In the genomic region with DNA sequence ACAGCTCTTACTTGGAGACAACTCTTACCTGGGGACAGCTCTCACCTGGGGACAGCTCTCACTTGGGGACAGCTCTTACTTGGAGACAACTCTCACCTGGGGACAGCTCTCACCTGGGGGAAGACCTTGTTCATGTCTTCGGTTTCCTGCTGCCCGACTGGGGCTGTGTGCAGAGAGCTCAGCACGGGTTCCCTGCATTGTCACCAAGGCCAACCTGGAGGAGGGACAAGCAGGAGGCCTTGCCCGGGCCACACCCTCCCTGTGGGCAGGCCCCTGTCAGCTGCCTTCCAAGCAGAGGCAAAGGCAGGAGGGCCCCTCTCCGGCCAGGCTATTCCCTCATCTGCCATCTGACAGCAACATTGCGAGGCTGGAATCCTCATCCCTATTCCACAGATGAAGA, we compare ENCODE assay signal across 18 cellular contexts. TPM values are rescaled to one million over a fixed set of nuclear protein-coding genes. Genes with fewer than 3 reads are reported as not detected.
DNase-seq lines count a peak whose midpoint lies in the region; ATAC-seq, FAIRE-seq and TF ChIP-seq lines count a peak whose summit lies in the region.
"Had no signal": no experiment of that assay in that cellular context is flagged by ENCODE, and none has a peak within 500 bp of the region (broad histone marks: within the 10 kb centered on the region; RNA-seq: fewer than 3 reads in every experiment).

A gene with protein sequence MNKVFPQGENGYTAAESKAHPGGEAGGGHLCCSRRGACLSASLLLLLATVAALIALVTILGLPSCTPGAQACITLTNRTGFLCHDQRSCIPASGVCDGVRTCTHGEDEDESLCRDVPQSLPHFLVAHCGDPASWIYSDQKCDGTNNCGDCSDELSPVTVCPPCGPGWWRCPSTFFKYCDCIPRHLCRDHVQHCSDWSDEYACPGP (minus strand): TSS at position 208 of the 400 bp plus-strand sequence. CDS start 74 bp downstream, at position 134.

- H3K79me2 ChIP-seq in HepG2 (ENCODE audit: insufficient read depth, low read length): no peaks in the 10 kb centered on the region

- H3K27me3 Mint-ChIP-seq in activated CD8-positive, alpha-beta memory T cell treated with anti-CD3 and anti-CD28 coated beads, Interleukin-2, amount 10 ng/mL, durations not matched to agents 7 days and 5 days: no peaks in the 10 kb centered on the region
- no peaks in the 10 kb centered on the region for H3K27me3 Mint-ChIP-seq in WTC11 (ENCODE audit: low read depth)

- intact Hi-C loops in HepG2 (cut with micrococcal nuclease; ENCODE audit: unreplicated experiment): no loop called here

- WGBS in HepG2 (ENCODE audit: low lambda C conversion rate): 0% methylated on average over 1 of the region's 6 CpGs
- WGBS in upper lobe of left lung, 2 donors: 58 to 70% methylated on average over 2 to 5 of the region's 6 CpGs

- DNase-seq in activated CD8-positive, alpha-beta memory T cell treated with anti-CD3 and anti-CD28 coated beads for 24 hours: peak; percentile 32
- DNase-seq in activated CD8-positive, alpha-beta memory T cell treated with anti-CD3 and anti-CD28 coated beads, Interleukin-2, amount 10 ng/mL, durations not matched to agents 7 days and 5 days: no peak
- no peak for DNase-seq in WTC11 (ENCODE audit: low spot score)
- DNase-seq in HepG2 (ENCODE audit: low spot score): peak; percentile 59
- peak; percentile 27 to 44 for DNase-seq in upper lobe of left lung
- DNase-seq in stimulated activated CD4-positive, alpha-beta T cell treated with anti-CD3 and anti-CD28 coated beads, Interleukin-4, amount 100 ng/mL, for 4 hours: no peak
- DNase-seq in activated CD4-positive, CD25-positive, alpha-beta regulatory T cell (lab: John Stamatoyannopoulos, UW): no peak
- no peak for DNase-seq in NCI-H1092 (lab: John Stamatoyannopoulos, UW)
- DNase-seq: ACHN; activated naive CD4-positive, alpha-beta T cell treated with anti-CD3 and anti-CD28 coated beads, Interleukin-2, amount 50 U/mL, for 16 hours; effector memory CD4-positive, alpha-beta T cell; NCI-H1048; NCI-H2227 treated with DMSO at 0.1 percent for 48 hours; stimulated activated CD4-positive, alpha-beta T cell treated with anti-CD3 and anti-CD28 coated beads, Interleukin-1b, Interleukin-23, amount 100 ng/mL, for 48 hours had no signal

- no peak for ATAC-seq in activated CD8-positive, alpha-beta memory T cell treated with anti-CD3 and anti-CD28 coated beads, Interleukin-2, amount 10 ng/mL, durations not matched to agents 7 days and 5 days
- ATAC-seq in WTC11 (peak; percentile 27), HepG2 (peak; percentile 81), upper lobe of left lung (ENCODE audit: low FRiP score in 2 of 2) (no peak)
- ATAC-seq: gastroesophageal sphincter had no signal

- 0 out of 2 replicates have a peak, but pooled peaks have one; percentile 22 for TF ChIP-seq RAD21 in HepG2 (CRISPR knock-in tag; IDR thresholded peaks at IDR 0.05)

- POLR2A ChIA-PET in WTC11 (lab: Charles Lee): no interaction called here
- POLR2A ChIA-PET in HepG2 (lab: Yijun Ruan, JAX): interaction anchor here (1.2 to 3.3 kb wide), 5 partner anchors 11 to 63 kb away, joined by 4 to 42 read pairs (median 8); a partner anchor contains a TSS

- no peak within 1 kb of the TSS for H3K27ac Mint-ChIP-seq in activated CD8-positive, alpha-beta memory T cell treated with anti-CD3 and anti-CD28 coated beads, Interleukin-2, amount 10 ng/mL, durations not matched to agents 7 days and 5 days
- H3K27ac Mint-ChIP-seq in WTC11: no peak within 1 kb of the TSS

- H3K27me3 ChIP-seq in HepG2 (ENCODE audit: control insufficient read depth in 1 of 2, insufficient read depth in 2 of 2, low read length in 2 of 2) (no peaks in the 10 kb centered on the region), upper lobe of left lung (no peaks in the 10 kb centered on the region)

- H2AFZ ChIP-seq in HepG2 (ENCODE audit: low read length): peak within 1 kb of the TSS; percentile 11

- peak within 1 kb of the TSS; percentile 29 for H3K9ac ChIP-seq in HepG2 (ENCODE audit: insufficient read depth, low read depth, low read length)

- no peaks in the 10 kb centered on the region for H3K4me1 Mint-ChIP-seq in activated CD8-positive, alpha-beta memory T cell treated with anti-CD3 and anti-CD28 coated beads, Interleukin-2, amount 10 ng/mL, durations not matched to agents 7 days and 5 days
- H3K4me1 Mint-ChIP-seq in WTC11: peaks cover 9% of the 10 kb centered on the region

- no peaks in the 10 kb centered on the region for H3K9me3 Mint-ChIP-seq in activated CD8-positive, alpha-beta memory T cell treated with anti-CD3 and anti-CD28 coated beads, Interleukin-2, amount 10 ng/mL, durations not matched to agents 7 days and 5 days (ENCODE audit: low read depth)
- no peaks in the 10 kb centered on the region for H3K9me3 Mint-ChIP-seq in WTC11

- TF ChIP-seq CTCF in WTC11 (IDR thresholded peaks at IDR 0.05) (no peak), HepG2 (CRISPR knock-in tag; IDR thresholded peaks at IDR 0.05) (no peak), upper lobe of left lung (IDR thresholded peaks at IDR 0.05) (no peak)

- H4K20me1 ChIP-seq in HepG2 (ENCODE audit: insufficient read depth, low read length): no peaks in the 10 kb centered on the region

- peak within 1 kb of the TSS; percentile 90 for H3K4me2 ChIP-seq in HepG2 (ENCODE audit: low read depth, low read length)

- H3K36me3 ChIP-seq in HepG2 (replicated peaks in 1 of 2; ENCODE audit: control insufficient read depth in 1 of 2, insufficient read depth in 2 of 2, low read length in 2 of 2): no peaks in the 10 kb centered on the region
- H3K36me3 ChIP-seq in upper lobe of left lung: no peaks in the 10 kb centered on the region
- H3K36me3 ChIP-seq: gastroesophageal sphincter had no signal

- H3K4me1 ChIP-seq in HepG2 (ENCODE audit: insufficient read depth, low read length): peaks cover 89% of the 10 kb centered on the region
- peaks cover 0 to 9% (median 0%) of the 10 kb centered on the region in 4 donors for H3K4me1 ChIP-seq in upper lobe of left lung
- H3K4me1 ChIP-seq: gastroesophageal sphincter had no signal

- no TSS peak for BruUV-seq in HepG2 (replicated peaks; lab: Mats Ljungman, UMichigan)

- in situ Hi-C loops in HepG2 (cut with HindIII; ENCODE audit: extremely low pct_ligation_motif_present, low pct_unique_long_range_greater_than_20kb): no loop called here

- H3K27ac ChIP-seq in HepG2 (ENCODE audit: extremely low read length, insufficient read depth, low read length) (peak within 1 kb of the TSS; percentile 74), upper lobe of left lung (peak within 1 kb of the TSS in 1 of 4 donors; percentile 27)
- H3K27ac ChIP-seq: gastroesophageal sphincter had no signal

- H3K4me3 ChIP-seq in HepG2 (replicated peaks in 1 of 3; ENCODE audit: insufficient read depth in 1 of 3, low read depth in 2 of 3, low read length in 3 of 3): peak within 1 kb of the TSS; percentile 49 to 69 (median 51)
- H3K4me3 ChIP-seq in upper lobe of left lung: no peak within 1 kb of the TSS
- H3K4me3 ChIP-seq: gastroesophageal sphincter had no signal

- H3K9me3 ChIP-seq in HepG2 (ENCODE audit: low read length): no peaks in the 10 kb centered on the region
- H3K9me3 ChIP-seq in upper lobe of left lung: no peaks in the 10 kb centered on the region
- H3K9me3 ChIP-seq: gastroesophageal sphincter had no signal

- peak; percentile 61 for FAIRE-seq in HepG2 (lab: Jason Lieb, UNC)
- FAIRE-seq: islet of Langerhans had no signal

- CTCF ChIA-PET in activated CD8-positive, alpha-beta memory T cell treated with anti-CD3 and anti-CD28 coated beads, Interleukin-2, amount 10 ng/mL, durations not matched to agents 7 days and 5 days (lab: Charles Lee): no interaction called here
- CTCF ChIA-PET in WTC11 (lab: Charles Lee): interaction anchor here (1.0 to 3.7 kb wide), 3 partner anchors 26 to 139 kb away, joined by 3 to 19 read pairs (median 3); no protein-coding TSS in a partner anchor
- CTCF ChIA-PET in HepG2 (lab: Yijun Ruan, JAX; ENCODE audit: low intra/inter-chr PET ratio, low total read pairs): no interaction called here

- TF ChIP-seq POLR2A in HepG2 (IDR thresholded peaks at IDR 0.05; ENCODE audit: insufficient read depth in 1 of 2, low read depth in 2 of 2, low read length in 2 of 2) (peak in 1 of 2 experiments; percentile 62; a peak in 2 of 4 replicates), upper lobe of left lung (IDR thresholded peaks at IDR 0.05) (no peak)

- no peak within 1 kb of the TSS for H3K4me3 Mint-ChIP-seq in activated CD8-positive, alpha-beta memory T cell treated with anti-CD3 and anti-CD28 coated beads, Interleukin-2, amount 10 ng/mL, durations not matched to agents 7 days and 5 days
- no peak within 1 kb of the TSS for H3K4me3 Mint-ChIP-seq in WTC11

- H3K36me3 Mint-ChIP-seq in activated CD8-positive, alpha-beta memory T cell treated with anti-CD3 and anti-CD28 coated beads, Interleukin-2, amount 10 ng/mL, durations not matched to agents 7 days and 5 days: no peaks in the 10 kb centered on the region
- no peaks in the 10 kb centered on the region for H3K36me3 Mint-ChIP-seq in WTC11

- TF ChIP-seq EP300 in HepG2 (IDR thresholded peaks at IDR 0.05; ENCODE audit: low read depth in 2 of 2, low read length in 2 of 2) (no peak), HepG2 (CRISPR knock-in tag; IDR thresholded peaks at IDR 0.05; ENCODE audit: borderline replicate concordance) (no peak), upper lobe of left lung (IDR thresholded peaks at IDR 0.05) (no peak)

RNA-seq across cellular contexts. Expression of the gene that starts here (rescaled TPM):
- not detected for total RNA-seq in activated CD8-positive, alpha-beta memory T cell treated with anti-CD3 and anti-CD28 coated beads, Interleukin-2, amount 10 ng/mL, durations not matched to agents 7 days and 5 days
- total RNA-seq in WTC11 (2021): 0.09 to 0.16 TPM in 2 of 3 replicates, not detected in the other
- total RNA-seq in HepG2 (2016; rRNA removed; fragmentation: Illumina TruSeq; extraction: Trizol): 1.2 and 2.5 TPM in 2 replicates
- total RNA-seq in HepG2 (2016; cell fraction: cytosol; rRNA removed; fragmentation: Illumina TruSeq; extraction: Trizol; ENCODE audit: low read depth): 0.71 and 0.79 TPM in 2 replicates
- 1.6 and 2.3 TPM in 2 replicates for total RNA-seq in HepG2 (2016; cell fraction: insoluble cytoplasmic fraction; rRNA removed; fragmentation: Illumina TruSeq; extraction: Trizol)
- total RNA-seq in HepG2 (2016; cell fraction: membrane; rRNA removed; fragmentation: Illumina TruSeq; extraction: Trizol): 1.5 and 2.4 TPM in 2 replicates
- 0.94 and 2.2 TPM in 2 replicates for total RNA-seq in HepG2 (2016; cell fraction: nucleus; rRNA removed; fragmentation: Illumina TruSeq; extraction: Trizol)
- polyA plus RNA-seq in HepG2 (2011; rRNA removed): 13.5 and 14.0 TPM in 2 replicates
- polyA plus RNA-seq in HepG2 (2011; cell fraction: cytosol; rRNA removed): 9.6 and 10.4 TPM in 2 replicates
- polyA plus RNA-seq in HepG2 (2011; cell fraction: nucleus; rRNA removed): 8.7 and 8.8 TPM in 2 replicates
- polyA plus RNA-seq in HepG2 (2012): 2.3 and 3.2 TPM in 2 replicates
- 0.84 and 1.0 TPM in 2 replicates for polyA plus RNA-seq in HepG2 (2016; cell fraction: cytosol; fragmentation: Illumina TruSeq; extraction: Trizol; ENCODE audit: low read depth)
- polyA plus RNA-seq in HepG2 (2016; cell fraction: insoluble cytoplasmic fraction; fragmentation: Illumina TruSeq; extraction: Trizol; ENCODE audit: low read depth): 2.2 and 2.3 TPM in 2 replicates
- polyA plus RNA-seq in HepG2 (2016; cell fraction: membrane; fragmentation: Illumina TruSeq; extraction: Trizol; ENCODE audit: low read depth): 1.7 and 2.9 TPM in 2 replicates
- polyA plus RNA-seq in HepG2 (2016; cell fraction: nucleus; fragmentation: Illumina TruSeq; extraction: Trizol; ENCODE audit: insufficient read depth, low read depth): 4.1 and 4.2 TPM in 2 replicates
- polyA minus RNA-seq in HepG2 (2011; rRNA and poly(A)+ RNA removed; ENCODE audit: low replicate concordance): 9.7 TPM in 1 of 2 replicates, not detected in the other
- polyA minus RNA-seq in HepG2 (2011; cell fraction: cytosol; rRNA and poly(A)+ RNA removed): 2.0 and 2.6 TPM in 2 replicates
- polyA minus RNA-seq in HepG2 (2011; cell fraction: nucleus; rRNA and poly(A)+ RNA removed): 2.6 and 4.4 TPM in 2 replicates
- 10 to 100 TPM in 2 of 6 donors, 1 to 10 TPM in 3, under 1 TPM in 1; 0.46 to 27.4 (median 7.9) TPM for total RNA-seq in upper lobe of left lung
- total RNA-seq: gastroesophageal sphincter, renal cortical epithelial cell, ureter had no signal

Comparison
In these comparisons a context has a peak if more than half of its experiments do, and no peak if none do; other contexts are left out.
1. DNase-seq: peak in activated CD8-positive, alpha-beta memory T cell treated with anti-CD3 and anti-CD28 coated beads for 24 hours (single experiment), HepG2 (single experiment) and upper lobe of left lung (2 of 2); none in activated CD8-positive, alpha-beta memory T cell treated with anti-CD3 and anti-CD28 coated beads, Interleukin-2, amount 10 ng/mL, durations not matched to agents 7 days and 5 days (single experiment), WTC11 (single experiment), stimulated activated CD4-positive, alpha-beta T cell treated with anti-CD3 and anti-CD28 coated beads, Interleukin-4, amount 100 ng/mL, for 4 hours (0 of 2), activated CD4-positive, CD25-positive, alpha-beta regulatory T cell (0 of 4) and NCI-H1092 (single experiment).
2. Peak in ATAC-seq in WTC11; RNA of the gene not detected or under 1 TPM.
3. H3K4me3 ChIP-seq: peak in HepG2 (3 of 3); none in upper lobe of left lung (0 of 4).